Comparison of ENCODE assay signal across 16 cellular contexts in genomic region chr3:69819283-69819682, GRCh38.
A peak's percentile ranks its signal among the peaks of the same experiment; 100 is the strongest.
DNase-seq lines count a peak whose midpoint lies in the region; ATAC-seq and TF ChIP-seq lines count a peak whose summit lies in the region.
"Had no signal": no experiment of that assay in that cellular context is flagged by ENCODE, and none has a peak within 500 bp of the region (broad histone marks: within the 10 kb centered on the region; RNA-seq: fewer than 3 reads in every experiment).

No MANE protein-coding gene starts in this region.

- no peaks in the 10 kb centered on the region for H3K27me3 ChIP-seq in gastroesophageal sphincter
- H3K27me3 ChIP-seq: right lobe of liver had no signal

- ATAC-seq in gastroesophageal sphincter = peak; percentile 61

- H3K9me3 Mint-ChIP-seq in activated CD4-positive, alpha-beta memory T cell treated with anti-CD3 and anti-CD28 coated beads for 36 hours = no peaks in the 10 kb centered on the region
- H3K9me3 Mint-ChIP-seq in activated naive CD4-positive, alpha-beta T cell treated with anti-CD3 and anti-CD28 coated beads for 36 hours = no peaks in the 10 kb centered on the region

- intact Hi-C loops in activated CD4-positive, alpha-beta memory T cell treated with anti-CD3 and anti-CD28 coated beads for 36 hours (cut with micrococcal nuclease) = no loop called here
- intact Hi-C loops in activated naive CD4-positive, alpha-beta T cell treated with anti-CD3 and anti-CD28 coated beads for 36 hours (cut with micrococcal nuclease) = no loop called here

- TF ChIP-seq POLR2A in gastroesophageal sphincter (IDR thresholded peaks at IDR 0.05) = no peak

- no peak overlapping the region for H3K4me3 Mint-ChIP-seq in activated CD4-positive, alpha-beta memory T cell treated with anti-CD3 and anti-CD28 coated beads for 36 hours
- no peak overlapping the region for H3K4me3 Mint-ChIP-seq in activated naive CD4-positive, alpha-beta T cell treated with anti-CD3 and anti-CD28 coated beads for 36 hours
- H3K4me3 Mint-ChIP-seq: central memory CD8-positive, alpha-beta T cell had no signal

- TF ChIP-seq EP300 in gastroesophageal sphincter (IDR thresholded peaks at IDR 0.05) = no peak

- DNase-seq in SK-MEL-5 (ENCODE audit: low read depth, low spot score) = peak; percentile 14
- peak; percentile 58 for DNase-seq in midbrain (lab: John Stamatoyannopoulos, UW)
- peak in 22 of 49 donors; percentile 5 to 63 (median 17) for DNase-seq in substantia nigra (lab: John Stamatoyannopoulos, UW)
- no peak for DNase-seq in activated CD4-positive, alpha-beta memory T cell treated with anti-CD3 and anti-CD28 coated beads for 36 hours
- DNase-seq in activated naive CD4-positive, alpha-beta T cell treated with anti-CD3 and anti-CD28 coated beads for 36 hours = no peak
- DNase-seq in GM03348 (ENCODE audit: low spot score) = no peak
- DNase-seq: AML-193; GM23248; NCI-H524 treated with DMSO at 0.1 percent for 48 hours; right lobe of liver; SHP77; stimulated activated naive CD4-positive, alpha-beta T cell treated with Interleukin-2 at 50 U/mL for 16 hours; T-helper 1 cell; trophoblast cell had no signal

- H3K27me3 Mint-ChIP-seq in activated CD4-positive, alpha-beta memory T cell treated with anti-CD3 and anti-CD28 coated beads for 36 hours = peaks cover 2% of the 10 kb centered on the region
- peaks cover 2% of the 10 kb centered on the region for H3K27me3 Mint-ChIP-seq in activated naive CD4-positive, alpha-beta T cell treated with anti-CD3 and anti-CD28 coated beads for 36 hours (ENCODE audit: low read depth)
- H3K27me3 Mint-ChIP-seq: central memory CD8-positive, alpha-beta T cell had no signal

- in situ Hi-C loops in SK-MEL-5 (cut with HindIII; ENCODE audit: low pct_unique_long_range_greater_than_20kb, low sequenced_read_pairs) = no loop called here

- CTCF ChIA-PET in activated CD4-positive, alpha-beta memory T cell treated with anti-CD3 and anti-CD28 coated beads for 36 hours (lab: Charles Lee) = no interaction called here
- CTCF ChIA-PET in activated naive CD4-positive, alpha-beta T cell treated with anti-CD3 and anti-CD28 coated beads for 36 hours (lab: Charles Lee) = no interaction called here

- 38 to 46% methylated on average over 3 of the region's 3 CpGs for WGBS in gastroesophageal sphincter (ENCODE audit: low coverage in 1 of 2), 2 donors

- H3K9me3 ChIP-seq in gastroesophageal sphincter = no peaks in the 10 kb centered on the region
- H3K9me3 ChIP-seq: right lobe of liver had no signal

- no peak overlapping the region for H3K27ac Mint-ChIP-seq in activated CD4-positive, alpha-beta memory T cell treated with anti-CD3 and anti-CD28 coated beads for 36 hours
- no peak overlapping the region for H3K27ac Mint-ChIP-seq in activated naive CD4-positive, alpha-beta T cell treated with anti-CD3 and anti-CD28 coated beads for 36 hours

- no peak overlapping the region for H3K4me3 ChIP-seq in gastroesophageal sphincter
- H3K4me3 ChIP-seq: GM23248, right lobe of liver had no signal

- H3K4me1 ChIP-seq in gastroesophageal sphincter = peaks cover 19 to 89% (median 29%) of the 10 kb centered on the region in 3 donors
- H3K4me1 ChIP-seq: right lobe of liver had no signal

- no peaks in the 10 kb centered on the region for H3K36me3 ChIP-seq in gastroesophageal sphincter
- H3K36me3 ChIP-seq: right lobe of liver had no signal

- TF ChIP-seq CTCF in gastroesophageal sphincter (IDR thresholded peaks at IDR 0.05) = no peak

- H3K4me1 Mint-ChIP-seq in activated CD4-positive, alpha-beta memory T cell treated with anti-CD3 and anti-CD28 coated beads for 36 hours (ENCODE audit: low read depth) = no peaks in the 10 kb centered on the region
- no peaks in the 10 kb centered on the region for H3K4me1 Mint-ChIP-seq in activated naive CD4-positive, alpha-beta T cell treated with anti-CD3 and anti-CD28 coated beads for 36 hours (ENCODE audit: low read depth)
- H3K4me1 Mint-ChIP-seq: central memory CD8-positive, alpha-beta T cell had no signal

- no peaks in the 10 kb centered on the region for H3K36me3 Mint-ChIP-seq in activated CD4-positive, alpha-beta memory T cell treated with anti-CD3 and anti-CD28 coated beads for 36 hours
- H3K36me3 Mint-ChIP-seq in activated naive CD4-positive, alpha-beta T cell treated with anti-CD3 and anti-CD28 coated beads for 36 hours (ENCODE audit: low read depth) = no peaks in the 10 kb centered on the region

- H3K27ac ChIP-seq in gastroesophageal sphincter (peak overlapping the region in 2 of 4 donors; percentile 14 to 25), substantia nigra (ENCODE audit: low read depth, low read length, poor library complexity, severe bottlenecking) (peak overlapping the region; percentile 21)
- H3K27ac ChIP-seq: GM23248, right lobe of liver had no signal

- POLR2A ChIA-PET in activated CD4-positive, alpha-beta memory T cell treated with anti-CD3 and anti-CD28 coated beads for 36 hours (lab: Charles Lee) = no interaction called here

Comparison
In these comparisons a context has a peak if more than half of its experiments do, and no peak if none do; other contexts are left out.
1. DNase-seq: peak in SK-MEL-5 (single experiment) and midbrain (single experiment); none in activated CD4-positive, alpha-beta memory T cell treated with anti-CD3 and anti-CD28 coated beads for 36 hours (single experiment), activated naive CD4-positive, alpha-beta T cell treated with anti-CD3 and anti-CD28 coated beads for 36 hours (single experiment) and GM03348 (single experiment).